27 cellular contexts compared by ENCODE assay signal in the genomic region with DNA sequence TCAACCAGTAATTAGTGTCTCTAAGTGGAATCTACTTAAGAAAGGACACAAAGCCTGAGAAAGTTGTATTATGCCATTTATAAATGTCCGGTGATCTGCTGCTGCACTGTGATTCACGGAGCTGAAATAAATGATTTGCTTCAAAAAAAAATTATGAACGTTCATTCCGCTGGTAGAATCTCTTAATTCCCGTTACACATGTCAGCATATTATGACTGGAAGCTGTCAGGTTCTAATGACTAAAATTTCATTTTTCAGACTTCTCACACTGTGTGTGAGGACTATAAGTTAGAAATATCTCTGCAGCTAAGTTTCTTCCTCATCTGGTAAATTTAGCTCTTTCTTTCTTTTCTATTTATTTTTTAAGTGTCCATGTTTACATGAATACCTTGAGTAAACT.
"Had no signal": no experiment of that assay in that cellular context is flagged by ENCODE, and none has a peak within 500 bp of the region (broad histone marks: within the 10 kb centered on the region; RNA-seq: fewer than 3 reads in every experiment).

No MANE protein-coding gene starts in this region.

- DNase-seq: naive thymus-derived CD8-positive, alpha-beta T cell; nephron progenitor cell; nucleus accumbens; pancreas; psoas muscle; right cardiac atrium; right lobe of liver; sigmoid colon; small intestine; stimulated activated CD4-positive, alpha-beta T cell treated with anti-CD3 and anti-CD28 coated beads, Interleukin-15, amount 100 ng/mL, for 24 hours; stimulated activated CD4-positive, alpha-beta T cell treated with anti-CD3 and anti-CD28 coated beads, Interleukin-2, amount 100 ng/mL, for 24 hours; stimulated activated CD4-positive, alpha-beta T cell treated with anti-CD3 and anti-CD28 coated beads, Interleukin-2, amount 100 ng/mL, for 48 hours; stimulated activated CD4-positive, alpha-beta T cell treated with anti-CD3 and anti-CD28 coated beads, Interleukin-4, amount 100 ng/mL, for 24 hours; stimulated activated naive B cell treated with anti-CD40 and anti-IgM and Interleukin-4, amounts not matched to agents 10 μg/mL and 1 μg/mL and 100 μg/mL, for 72 hours; stimulated activated naive CD4-positive, alpha-beta T cell treated with Interleukin-2 at 50 U/mL for 16 hours; stomach; thyroid gland; trophoblast cell; upper lobe of left lung had no signal

- H3K4me3 Mint-ChIP-seq: naive thymus-derived CD8-positive, alpha-beta T cell; natural killer cell treated with Interleukin-12 subunit alpha and Interleukin-12 subunit beta and Interleukin-15 and Interleukin-18, amount 100 ng/mL, for 72 hours; nephron progenitor cell; stimulated activated effector memory CD8-positive, alpha-beta T cell treated with anti-CD3 and anti-CD28 coated beads, Interleukin-12 subunit alpha, Interleukin-12 subunit beta, amount 100 ng/mL, for 72 hours; stimulated activated naive B cell treated with anti-CD40 and anti-IgM and Interleukin-4, amounts not matched to agents 10 μg/mL and 1 μg/mL and 100 μg/mL, for 72 hours; stimulated activated naive CD8-positive, alpha-beta T cell treated with anti-CD3 and anti-CD28 coated beads, Interleukin-15, Interleukin-2, amounts not matched to agents 100 ng/mL and 50 ng/mL, for 24 hours had no signal

- H3K27ac Mint-ChIP-seq: naive thymus-derived CD8-positive, alpha-beta T cell; nephron progenitor cell; progenitor cell of endocrine pancreas; stimulated activated effector memory CD8-positive, alpha-beta T cell treated with anti-CD3 and anti-CD28 coated beads, Interleukin-12 subunit alpha, Interleukin-12 subunit beta, amount 100 ng/mL, for 72 hours; stimulated activated naive B cell treated with anti-CD40 and anti-IgM and Interleukin-4, amounts not matched to agents 10 μg/mL and 1 μg/mL and 100 μg/mL, for 72 hours; stimulated activated naive CD8-positive, alpha-beta T cell treated with anti-CD3 and anti-CD28 coated beads, Interleukin-15, Interleukin-2, amounts not matched to agents 100 ng/mL and 50 ng/mL, for 24 hours had no signal

- H3K36me3 Mint-ChIP-seq: naive thymus-derived CD8-positive, alpha-beta T cell; natural killer cell treated with Interleukin-12 subunit alpha and Interleukin-12 subunit beta and Interleukin-15 and Interleukin-18, amount 100 ng/mL, for 72 hours; stimulated activated effector memory CD8-positive, alpha-beta T cell treated with anti-CD3 and anti-CD28 coated beads, Interleukin-12 subunit alpha, Interleukin-12 subunit beta, amount 100 ng/mL, for 72 hours; stimulated activated naive B cell treated with anti-CD40 and anti-IgM and Interleukin-4, amounts not matched to agents 10 μg/mL and 1 μg/mL and 100 μg/mL, for 72 hours had no signal

- H3K27me3 ChIP-seq: neutrophil, pancreas, right lobe of liver, sigmoid colon, stomach, thyroid gland, tibial nerve, upper lobe of left lung, vagina had no signal

- H3K9me3 Mint-ChIP-seq: naive thymus-derived CD8-positive, alpha-beta T cell; natural killer cell treated with Interleukin-12 subunit alpha and Interleukin-12 subunit beta and Interleukin-15 and Interleukin-18, amount 100 ng/mL, for 72 hours; nephron progenitor cell; stimulated activated effector memory CD8-positive, alpha-beta T cell treated with anti-CD3 and anti-CD28 coated beads, Interleukin-12 subunit alpha, Interleukin-12 subunit beta, amount 100 ng/mL, for 72 hours; stimulated activated naive B cell treated with anti-CD40 and anti-IgM and Interleukin-4, amounts not matched to agents 10 μg/mL and 1 μg/mL and 100 μg/mL, for 72 hours; stimulated activated naive CD8-positive, alpha-beta T cell treated with anti-CD3 and anti-CD28 coated beads, Interleukin-15, Interleukin-2, amounts not matched to agents 100 ng/mL and 50 ng/mL, for 24 hours had no signal

- H3K4me1 ChIP-seq: pancreas, psoas muscle, right lobe of liver, sigmoid colon, stomach, thyroid gland, tibial nerve, upper lobe of left lung, vagina had no signal

- H3K9me3 ChIP-seq: neutrophil, pancreas, psoas muscle, right lobe of liver, sigmoid colon, stomach, thoracic aorta, thyroid gland, tibial nerve, upper lobe of left lung, vagina had no signal

- H3K36me3 ChIP-seq: neutrophil, pancreas, right lobe of liver, sigmoid colon, stomach, thoracic aorta, thyroid gland, tibial nerve, upper lobe of left lung, vagina had no signal

- ATAC-seq: naive thymus-derived CD8-positive, alpha-beta T cell; natural killer cell treated with Interleukin-12 subunit alpha and Interleukin-12 subunit beta and Interleukin-15 and Interleukin-18, amount 100 ng/mL, for 72 hours; pancreas; psoas muscle; right cardiac atrium; right lobe of liver; stimulated activated effector memory CD8-positive, alpha-beta T cell treated with anti-CD3 and anti-CD28 coated beads, Interleukin-12 subunit alpha, Interleukin-12 subunit beta, amount 100 ng/mL, for 72 hours; stimulated activated naive B cell treated with anti-CD40 and anti-IgM and Interleukin-4, amounts not matched to agents 10 μg/mL and 1 μg/mL and 100 μg/mL, for 72 hours had no signal

- H3K27ac ChIP-seq: neutrophil, pancreas, psoas muscle, right lobe of liver, sigmoid colon, stomach, thoracic aorta, thyroid gland, tibial nerve, upper lobe of left lung, vagina had no signal

- H3K4me1 Mint-ChIP-seq: nephron progenitor cell had no signal

- H3K27me3 Mint-ChIP-seq: naive thymus-derived CD8-positive, alpha-beta T cell; progenitor cell of endocrine pancreas; stimulated activated naive B cell treated with anti-CD40 and anti-IgM and Interleukin-4, amounts not matched to agents 10 μg/mL and 1 μg/mL and 100 μg/mL, for 72 hours; stimulated activated naive CD8-positive, alpha-beta T cell treated with anti-CD3 and anti-CD28 coated beads, Interleukin-15, Interleukin-2, amounts not matched to agents 100 ng/mL and 50 ng/mL, for 24 hours had no signal

- H3K4me3 ChIP-seq: pancreas, psoas muscle, right lobe of liver, sigmoid colon, stomach, thoracic aorta, thyroid gland, tibial nerve, upper lobe of left lung, vagina had no signal
